8 cellular contexts compared by ENCODE assay signal in genomic region chr20:3156811-3157619, GRCh38. TPM values are rescaled to one million over a fixed set of nuclear protein-coding genes. Genes with fewer than 3 reads are reported as not detected.
A peak's percentile ranks its signal among the peaks of the same experiment; 100 is the strongest.
DNase-seq lines count a peak whose midpoint lies in the region; ATAC-seq and TF ChIP-seq lines count a peak whose summit lies in the region.

No MANE protein-coding gene starts in this region.

- H3K4me2 ChIP-seq in smooth muscle cell: peak overlapping the region; percentile 95

- peak overlapping the region; percentile 91 for H3K27ac Mint-ChIP-seq in activated naive CD4-positive, alpha-beta T cell treated with anti-CD3 and anti-CD28 coated beads for 36 hours
- peak overlapping the region in 4 of 5 experiments; percentile 57 to 85 (median 73) for H3K27ac Mint-ChIP-seq in brain

- no peaks in the 10 kb centered on the region for H3K9me3 Mint-ChIP-seq in activated naive CD4-positive, alpha-beta T cell treated with anti-CD3 and anti-CD28 coated beads for 36 hours
- H3K9me3 Mint-ChIP-seq in brain: peaks cover 0 to 5% (median 0%) of the 10 kb centered on the region in 5 experiments

- CTCF ChIA-PET in activated naive CD4-positive, alpha-beta T cell treated with anti-CD3 and anti-CD28 coated beads for 36 hours (lab: Charles Lee): interaction anchor here (0.6 to 1.5 kb wide), 6 partner anchors 12 to 159 kb away, joined by 3 to 6 read pairs (median 3); no protein-coding TSS in a partner anchor
- CTCF ChIA-PET in HEK293T (lab: Yijun Ruan, JAX): no interaction called here

- H3K9me3 ChIP-seq in smooth muscle cell (replicated peaks; ENCODE audit: low read depth): no peaks in the 10 kb centered on the region

- peak; percentile 69 for ATAC-seq in HG03378 (IDR thresholded peaks at IDR 0.05; ENCODE audit: unreplicated experiment)

- no peaks in the 10 kb centered on the region for H3K27me3 Mint-ChIP-seq in activated naive CD4-positive, alpha-beta T cell treated with anti-CD3 and anti-CD28 coated beads for 36 hours (ENCODE audit: low read depth)
- peaks cover 12% of the 10 kb centered on the region for H3K27me3 Mint-ChIP-seq in brain

- TF ChIP-seq CTCF in brain (conservative IDR thresholded peaks at IDR 0.05) (no peak), smooth muscle cell (IDR thresholded peaks at IDR 0.05; ENCODE audit: borderline replicate concordance, insufficient read depth, poor library complexity, severe bottlenecking) (no peak)

- H3K4me1 ChIP-seq in smooth muscle cell (ENCODE audit: low read depth): peaks cover 16% of the 10 kb centered on the region

- no peaks in the 10 kb centered on the region for H3K36me3 ChIP-seq in smooth muscle cell (ENCODE audit: low read depth)

- no peak overlapping the region for H2AFZ ChIP-seq in smooth muscle cell (ENCODE audit: low read depth)

- H4K20me1 ChIP-seq in smooth muscle cell (ENCODE audit: low read depth): peaks cover 75% of the 10 kb centered on the region

- peaks cover 80% of the 10 kb centered on the region for H3K79me2 ChIP-seq in smooth muscle cell (ENCODE audit: low read depth)

- H3K4me1 Mint-ChIP-seq in activated naive CD4-positive, alpha-beta T cell treated with anti-CD3 and anti-CD28 coated beads for 36 hours (ENCODE audit: low read depth): peaks cover 53% of the 10 kb centered on the region
- peaks cover 50% of the 10 kb centered on the region for H3K4me1 Mint-ChIP-seq in brain

- peaks cover 8% of the 10 kb centered on the region for H3K36me3 Mint-ChIP-seq in activated naive CD4-positive, alpha-beta T cell treated with anti-CD3 and anti-CD28 coated beads for 36 hours (ENCODE audit: low read depth)
- peaks cover 7% of the 10 kb centered on the region for H3K36me3 Mint-ChIP-seq in brain

- intact Hi-C loops in activated naive CD4-positive, alpha-beta T cell treated with anti-CD3 and anti-CD28 coated beads for 36 hours (cut with micrococcal nuclease): loop anchor here (1.0 to 5.0 kb wide), 7 partner anchors 16 to 1054 kb away; partner anchors contain the start of genes ATRN, LZTS3 and PTPRA

- POLR2A ChIA-PET in HEK293T (lab: Yijun Ruan, JAX): no interaction called here

- no peaks in the 10 kb centered on the region for H3F3A ChIP-seq in smooth muscle cell (ENCODE audit: low read depth)

- H3K27me3 ChIP-seq in smooth muscle cell (ENCODE audit: low read depth): no peaks in the 10 kb centered on the region

- DNase-seq in activated naive CD4-positive, alpha-beta T cell treated with anti-CD3 and anti-CD28 coated beads for 36 hours: peak; percentile 42
- DNase-seq in activated naive CD4-positive, alpha-beta T cell treated with Interleukin-2 at 50 U/mL for 16 hours: no peak
- DNase-seq in smooth muscle cell (lab: John Stamatoyannopoulos, UW; ENCODE audit: unreplicated experiment): no peak
- no peak for DNase-seq in HEK293T (ENCODE audit: extremely low spot score)
- no peak for DNase-seq in NCI-H1436 treated with DMSO at 0.1 percent for 48 hours (lab: John Stamatoyannopoulos, UW)
- DNase-seq in stimulated activated CD4-positive, alpha-beta T cell treated with anti-CD3 and anti-CD28 coated beads, Interleukin-2, amount 100 ng/mL, for 48 hours: no peak

- whole genome bisulfite sequencing in smooth muscle cell (ENCODE audit: low lambda C conversion rate): 87% methylated on average over 8 of the region's 8 CpGs

- H3K4me3 ChIP-seq in smooth muscle cell: no peak overlapping the region

- peak overlapping the region; percentile 13 for H3K27ac ChIP-seq in smooth muscle cell (ENCODE audit: low read depth)

- no peak overlapping the region for H3K9ac ChIP-seq in smooth muscle cell (ENCODE audit: low read depth)

- H3K4me3 Mint-ChIP-seq in activated naive CD4-positive, alpha-beta T cell treated with anti-CD3 and anti-CD28 coated beads for 36 hours: peak overlapping the region; percentile 66
- peak overlapping the region; percentile 80 to 96 (median 83) for H3K4me3 Mint-ChIP-seq in brain

TF ChIP-seq in HEK293T, 16 proteins besides CTCF, POLR2A, EP300 and RAD21:
- TF ChIP-seq ELF4 (IDR thresholded peaks at IDR 0.05): no peak
- TF ChIP-seq FOXM1 (IDR thresholded peaks at IDR 0.05; ENCODE audit: borderline replicate concordance): no peak
- TF ChIP-seq HDGF (IDR thresholded peaks at IDR 0.05; ENCODE audit: borderline replicate concordance): no peak
- no peak for TF ChIP-seq NFRKB (IDR thresholded peaks at IDR 0.05)

RNA-seq across cellular contexts. Expression of gene FASTKD5, which starts 2.6 kb away (rescaled TPM):
- total RNA-seq in activated naive CD4-positive, alpha-beta T cell treated with anti-CD3 and anti-CD28 coated beads for 36 hours: 10 to 100 TPM; 11.8 to 12.0 TPM
- polyA plus RNA-seq in brain (ENCODE audit: insufficient read depth, low read depth, low replicate concordance) (7.5 TPM), smooth muscle cell (11.8 TPM in 2 replicates)
- total RNA-seq in smooth muscle cell: 17.2 and 24.2 TPM in 2 replicates

RNA-seq across cellular contexts. Expression of gene UBOX5, which starts 2.6 kb away (rescaled TPM):
- total RNA-seq in activated naive CD4-positive, alpha-beta T cell treated with anti-CD3 and anti-CD28 coated beads for 36 hours: 1 to 10 TPM; 5.4 to 5.9 TPM
- polyA plus RNA-seq in brain (ENCODE audit: insufficient read depth, low read depth, low replicate concordance): 10.9 TPM
- total RNA-seq in smooth muscle cell: 3.4 and 4.9 TPM in 2 replicates
- 8.1 and 9.0 TPM in 2 replicates for polyA plus RNA-seq in smooth muscle cell

RNA-seq across cellular contexts. Expression of gene LZTS3, which starts 16.3 kb away (rescaled TPM):
- total RNA-seq in activated naive CD4-positive, alpha-beta T cell treated with anti-CD3 and anti-CD28 coated beads for 36 hours: 1 to 10 TPM; 1.2 to 1.4 TPM
- polyA plus RNA-seq in brain (ENCODE audit: insufficient read depth, low read depth, low replicate concordance) (77.9 TPM), smooth muscle cell (6.1 and 9.0 TPM in 2 replicates)
- total RNA-seq in smooth muscle cell: 3.6 and 6.9 TPM in 2 replicates

RNA-seq across cellular contexts. Expression of gene DDRGK1, which starts 47.5 kb away (rescaled TPM):
- 10 to 100 TPM; 78.2 to 79.5 TPM for total RNA-seq in activated naive CD4-positive, alpha-beta T cell treated with anti-CD3 and anti-CD28 coated beads for 36 hours
- polyA plus RNA-seq in brain (ENCODE audit: insufficient read depth, low read depth, low replicate concordance): 82.9 TPM
- total RNA-seq in smooth muscle cell: 20.4 and 55.4 TPM in 2 replicates
- 48.0 and 66.6 TPM in 2 replicates for polyA plus RNA-seq in smooth muscle cell

RNA-seq across cellular contexts. Expression of gene ITPA, which starts 52.3 kb away (rescaled TPM):
- total RNA-seq in activated naive CD4-positive, alpha-beta T cell treated with anti-CD3 and anti-CD28 coated beads for 36 hours: 10 to 100 TPM; 38.2 to 42.1 TPM
- polyA plus RNA-seq in brain (ENCODE audit: insufficient read depth, low read depth, low replicate concordance) (40.6 TPM), smooth muscle cell (51.6 and 55.8 TPM in 2 replicates)
- 18.9 and 20.4 TPM in 2 replicates for total RNA-seq in smooth muscle cell
